ENCODE assay signal across 25 cellular contexts in the genomic region with DNA sequence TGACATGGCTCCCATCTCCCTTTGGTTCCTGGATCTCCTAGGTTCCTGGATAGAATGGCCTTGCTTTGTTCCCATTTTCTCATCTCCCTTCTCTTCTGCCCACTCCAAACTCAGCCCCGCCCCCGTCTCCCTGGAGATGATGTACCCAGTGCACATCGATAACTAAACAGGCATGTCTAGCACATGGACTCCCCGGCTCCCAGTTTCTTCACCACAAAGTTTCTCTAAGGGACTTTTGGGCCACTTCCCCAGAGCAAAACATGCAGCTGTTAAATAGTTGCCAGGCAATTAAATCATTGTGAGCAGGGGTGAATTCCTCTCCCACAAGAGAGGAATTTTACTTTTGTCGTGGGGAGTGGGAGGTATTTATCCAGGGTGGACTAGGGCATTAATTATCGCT.
A peak's percentile ranks its signal among the peaks of the same experiment; 100 is the strongest.
DNase-seq lines count a peak whose midpoint lies in the region; ATAC-seq lines count a peak whose summit lies in the region.
"Had no signal": no experiment of that assay in that cellular context is flagged by ENCODE, and none has a peak within 500 bp of the region (broad histone marks: within the 10 kb centered on the region; RNA-seq: fewer than 3 reads in every experiment).

No MANE protein-coding gene starts in this region.

- no peaks in the 10 kb centered on the region for H3K36me3 ChIP-seq in neuronal stem cell (replicated peaks in 1 of 2; ENCODE audit: control insufficient read depth in 2 of 2, insufficient read depth in 2 of 2, low read length in 2 of 2)
- H3K36me3 ChIP-seq: colonic mucosa, esophagus squamous epithelium, gastroesophageal sphincter, neutrophil had no signal

- H3K36me3 Mint-ChIP-seq in activated T-helper 2 cell treated with anti-CD3 and anti-CD28 coated beads, Interferon-gamma antibody, Interleukin-2, Interleukin-4, amounts not matched to agents 10 μg/mL and 5 μg/mL and 100 μg/mL, durations not matched to agents 14 hours and 24 hours and 36 hours (ENCODE audit: low read depth), result no peaks in the 10 kb centered on the region
- H3K36me3 Mint-ChIP-seq: IgD-negative memory B cell had no signal

- no peak overlapping the region for H3K27ac Mint-ChIP-seq in activated T-helper 2 cell treated with anti-CD3 and anti-CD28 coated beads, Interferon-gamma antibody, Interleukin-2, Interleukin-4, amounts not matched to agents 10 μg/mL and 5 μg/mL and 100 μg/mL, durations not matched to agents 14 hours and 24 hours and 36 hours
- H3K27ac Mint-ChIP-seq: endodermal cell, IgD-negative memory B cell had no signal

- no peak overlapping the region for H2AFZ ChIP-seq in neuronal stem cell (ENCODE audit: low read length)

- H2BK5ac ChIP-seq in neuronal stem cell (ENCODE audit: low read length), result no peak overlapping the region

- no peak overlapping the region for H3K9ac ChIP-seq in neuronal stem cell (ENCODE audit: low read depth, low read length, poor library complexity)

- no peak overlapping the region for H3K4ac ChIP-seq in neuronal stem cell (ENCODE audit: low read length)

- H3K4me3 Mint-ChIP-seq in activated T-helper 2 cell treated with anti-CD3 and anti-CD28 coated beads, Interferon-gamma antibody, Interleukin-2, Interleukin-4, amounts not matched to agents 10 μg/mL and 5 μg/mL and 100 μg/mL, durations not matched to agents 14 hours and 24 hours and 36 hours (ENCODE audit: low read depth), result no peak overlapping the region
- H3K4me3 Mint-ChIP-seq: endodermal cell, IgD-negative memory B cell had no signal

- intact Hi-C loops in activated T-helper 2 cell treated with anti-CD3 and anti-CD28 coated beads, Interferon-gamma antibody, Interleukin-2, Interleukin-4, amounts not matched to agents 10 μg/mL and 5 μg/mL and 100 μg/mL, durations not matched to agents 14 hours and 24 hours and 36 hours (cut with micrococcal nuclease), result no loop called here

- peaks cover 3% of the 10 kb centered on the region for H3K4me1 Mint-ChIP-seq in activated T-helper 2 cell treated with anti-CD3 and anti-CD28 coated beads, Interferon-gamma antibody, Interleukin-2, Interleukin-4, amounts not matched to agents 10 μg/mL and 5 μg/mL and 100 μg/mL, durations not matched to agents 14 hours and 24 hours and 36 hours (ENCODE audit: low read depth)
- H3K4me1 Mint-ChIP-seq: IgD-negative memory B cell had no signal

- no peaks in the 10 kb centered on the region for H3K79me1 ChIP-seq in neuronal stem cell (ENCODE audit: low read depth, low read length)

- peaks cover 0 to 11% of the 10 kb centered on the region in 2 donors for H3K4me1 ChIP-seq in neuronal stem cell (ENCODE audit: control insufficient read depth in 2 of 2, insufficient read depth in 1 of 2, low read depth in 1 of 2, low read length in 2 of 2)
- H3K4me1 ChIP-seq: colonic mucosa, esophagus squamous epithelium, gastroesophageal sphincter had no signal

- H3K9me3 Mint-ChIP-seq in activated T-helper 2 cell treated with anti-CD3 and anti-CD28 coated beads, Interferon-gamma antibody, Interleukin-2, Interleukin-4, amounts not matched to agents 10 μg/mL and 5 μg/mL and 100 μg/mL, durations not matched to agents 14 hours and 24 hours and 36 hours, result no peaks in the 10 kb centered on the region
- H3K9me3 Mint-ChIP-seq: endodermal cell, IgD-negative memory B cell had no signal

- H2AK5ac ChIP-seq in neuronal stem cell (ENCODE audit: low read depth, low read length), result no peak overlapping the region

- peak overlapping the region; percentile 20 for H3K18ac ChIP-seq in neuronal stem cell (ENCODE audit: low read length)

- DNase-seq in DMS53 (lab: John Stamatoyannopoulos, UW) (peak; percentile 79), DMS53 treated with DMSO at 0.1 percent for 48 hours (lab: John Stamatoyannopoulos, UW; ENCODE audit: unreplicated experiment) (no peak), CD1c-positive myeloid dendritic cell (ENCODE audit: extremely low spot score) (peak; percentile 19), SHP77 (lab: John Stamatoyannopoulos, UW) (peak; percentile 43 to 66), neuronal stem cell (ENCODE audit: low spot score) (no peak)
- no peak for DNase-seq in activated T-helper 2 cell treated with anti-CD3 and anti-CD28 coated beads, Interferon-gamma antibody, Interleukin-2, Interleukin-4, amounts not matched to agents 10 μg/mL and 5 μg/mL and 100 μg/mL, durations not matched to agents 14 hours and 24 hours and 36 hours (ENCODE audit: low spot score)
- no peak for DNase-seq in stimulated activated CD4-positive, alpha-beta T cell treated with anti-CD3 and anti-CD28 coated beads, Interleukin-4, amount 100 ng/mL, for 1 hour
- DNase-seq: 8988T; activated CD4-positive, alpha-beta T cell treated with anti-CD3 and anti-CD28 coated beads, Interleukin-2, amount 50 U/mL, for 1 hour; colonic mucosa; endodermal cell; esophagus squamous epithelium; NCI-H1436 treated with DMSO at 0.1 percent for 48 hours; NCI-H446 treated with DMSO at 0.1 percent for 48 hours; RPMI8226; small intestine; stimulated activated CD4-positive, alpha-beta T cell treated with anti-CD3 and anti-CD28 coated beads, Interleukin-2, amount 100 ng/mL, for 48 hours; stimulated activated naive CD8-positive, alpha-beta T cell treated with anti-CD3 and anti-CD28 coated beads, Interleukin-15, Interleukin-2, amounts not matched to agents 100 U/mL and 50 U/mL, for 24 hours had no signal

- no peak for ATAC-seq in HG03095 (IDR thresholded peaks at IDR 0.05; ENCODE audit: unreplicated experiment)
- ATAC-seq: gastroesophageal sphincter; SK-N-SH treated with all-trans-retinoic acid at 6 μM for 48 hours; stimulated activated naive CD8-positive, alpha-beta T cell treated with anti-CD3 and anti-CD28 coated beads, Interleukin-15, Interleukin-2, amounts not matched to agents 100 U/mL and 50 U/mL, for 24 hours had no signal

- H3K9me3 ChIP-seq in neuronal stem cell (replicated peaks in 1 of 2; ENCODE audit: control insufficient read depth in 2 of 2, insufficient read depth in 1 of 2, low read depth in 1 of 2, low read length in 2 of 2), result no peaks in the 10 kb centered on the region
- H3K9me3 ChIP-seq: colonic mucosa, esophagus squamous epithelium, gastroesophageal sphincter, neutrophil had no signal

- H2BK120ac ChIP-seq in neuronal stem cell (ENCODE audit: low read depth, low read length), result no peak overlapping the region

- no peak overlapping the region for H2BK15ac ChIP-seq in neuronal stem cell (ENCODE audit: low read length)

- H3K23ac ChIP-seq in neuronal stem cell (ENCODE audit: low read depth, low read length, poor library complexity), result no peak overlapping the region

- H4K91ac ChIP-seq in neuronal stem cell (ENCODE audit: low read depth, low read length, poor library complexity), result no peak overlapping the region

- peaks cover 17% of the 10 kb centered on the region for H3K27me3 Mint-ChIP-seq in activated T-helper 2 cell treated with anti-CD3 and anti-CD28 coated beads, Interferon-gamma antibody, Interleukin-2, Interleukin-4, amounts not matched to agents 10 μg/mL and 5 μg/mL and 100 μg/mL, durations not matched to agents 14 hours and 24 hours and 36 hours (ENCODE audit: low read depth)

- WGBS in neuronal stem cell (ENCODE audit: extremely low coverage in 2 of 2, insufficient read length in 2 of 2, insufficient replicate concordance in 1 of 2), 2 donors, result no CpG with 5 or more reads among the region's 6 CpGs

- H3K14ac ChIP-seq in neuronal stem cell (ENCODE audit: low read length), result no peak overlapping the region

- H3K27me3 ChIP-seq in neuronal stem cell (ENCODE audit: control insufficient read depth in 3 of 3, insufficient read depth in 3 of 3, low read depth in 1 of 3, low read length in 3 of 3), result peaks cover 0 to 8% (median 0%) of the 10 kb centered on the region in 3 experiments
- H3K27me3 ChIP-seq: colonic mucosa, gastroesophageal sphincter had no signal

- H3K4me2 ChIP-seq in neuronal stem cell (ENCODE audit: insufficient read depth, low read length, poor library complexity, severe bottlenecking), result no peak overlapping the region

- H3K4me3 ChIP-seq in neuronal stem cell (ENCODE audit: low read length in 2 of 2), result no peak overlapping the region
- H3K4me3 ChIP-seq: colonic mucosa, esophagus squamous epithelium, gastroesophageal sphincter, lung had no signal

- H4K8ac ChIP-seq in neuronal stem cell (ENCODE audit: low read depth, low read length), result no peak overlapping the region

- no peak overlapping the region for H2BK12ac ChIP-seq in neuronal stem cell (ENCODE audit: low read length)

- no peak overlapping the region for H3K27ac ChIP-seq in neuronal stem cell (replicated peaks; ENCODE audit: low read length)
- H3K27ac ChIP-seq: colonic mucosa, esophagus squamous epithelium, gastroesophageal sphincter, HL-60, neutrophil had no signal

Comparison
In these comparisons a context has a peak if more than half of its experiments do, and no peak if none do; other contexts are left out.
1. DNase-seq: peak in DMS53 (single experiment), CD1c-positive myeloid dendritic cell (single experiment) and SHP77 (2 of 2); none in DMS53 treated with DMSO at 0.1 percent for 48 hours (single experiment), neuronal stem cell (single experiment), activated T-helper 2 cell treated with anti-CD3 and anti-CD28 coated beads, Interferon-gamma antibody, Interleukin-2, Interleukin-4, amounts not matched to agents 10 μg/mL and 5 μg/mL and 100 μg/mL, durations not matched to agents 14 hours and 24 hours and 36 hours (single experiment) and stimulated activated CD4-positive, alpha-beta T cell treated with anti-CD3 and anti-CD28 coated beads, Interleukin-4, amount 100 ng/mL, for 1 hour (single experiment).